ENCODE assay signal across 21 cellular contexts in the genomic region with DNA sequence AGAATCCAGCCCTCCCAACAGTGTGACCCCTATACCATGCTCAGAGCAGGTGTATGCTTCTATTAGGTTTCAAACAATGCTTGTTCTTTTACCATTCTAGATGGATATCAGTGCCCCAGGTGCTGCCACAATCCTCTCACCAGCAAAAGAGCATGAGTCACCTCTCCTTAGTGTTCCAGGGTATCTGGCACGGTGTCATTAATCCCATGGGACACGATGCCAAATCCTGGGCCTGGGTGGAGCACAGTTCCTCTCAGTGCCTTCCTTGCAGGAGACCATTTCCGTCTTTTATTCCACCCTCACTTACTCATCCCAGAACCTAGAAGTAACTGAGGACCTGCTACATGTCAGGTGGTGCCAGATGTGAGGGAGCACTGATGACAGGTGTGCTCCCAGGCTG. TPM values are rescaled to one million over a fixed set of nuclear protein-coding genes. Genes with fewer than 3 reads are reported as not detected.
DNase-seq lines count a peak whose midpoint lies in the region; ATAC-seq, FAIRE-seq and TF ChIP-seq lines count a peak whose summit lies in the region.
"Had no signal": no experiment of that assay in that cellular context is flagged by ENCODE, and none has a peak within 500 bp of the region (broad histone marks: within the 10 kb centered on the region; RNA-seq: fewer than 3 reads in every experiment).

No MANE protein-coding gene starts in this region.

- peak; percentile 64 for FAIRE-seq in H54 (lab: Jason Lieb, UNC)
- FAIRE-seq in GM19239 (lab: Jason Lieb, UNC), result no peak
- FAIRE-seq: astrocyte had no signal

- TF ChIP-seq CTCF in breast epithelium (IDR thresholded peaks at IDR 0.05) (no peak), psoas muscle (IDR thresholded peaks at IDR 0.05) (no peak)

- peak; percentile 40 for DNase-seq in H54 (ENCODE audit: insufficient read length, low spot score)
- DNase-seq in MG63, result peak; percentile 50
- peak; percentile 65 to 71 for DNase-seq in breast epithelium (ENCODE audit: low spot score in 2 of 2)
- no peak for DNase-seq in psoas muscle
- no peak for DNase-seq in COR-L47 (lab: John Stamatoyannopoulos, UW)
- DNase-seq in GM19239 (ENCODE audit: insufficient read length, low spot score), result no peak
- DNase-seq: activated CD4-positive, alpha-beta T cell treated with anti-CD3 and anti-CD28 coated beads for 48 hours; activated naive CD4-positive, alpha-beta T cell treated with anti-CD3 and anti-CD28 coated beads for 36 hours; activated T-cell treated with anti-CD3 and anti-CD28 coated beads for 4 hours; AML-193; Caco-2; natural killer cell; NCI-H1694 treated with DMSO at 0.1 percent for 48 hours; NCI-H526 treated with DMSO at 0.1 percent for 48 hours; stimulated activated CD4-positive, alpha-beta T cell treated with anti-CD3 and anti-CD28 coated beads, Interleukin-4, amount 100 ng/mL, for 4 hours; substantia nigra had no signal

- H3K27me3 ChIP-seq in MG63 (no peaks in the 10 kb centered on the region), breast epithelium (peaks cover 0 to 4% of the 10 kb centered on the region in 2 donors), psoas muscle (ENCODE audit: insufficient read depth in 3 of 3, low read length in 2 of 3) (peaks cover 0 to 5% (median 1%) of the 10 kb centered on the region in 3 donors)
- H3K27me3 ChIP-seq: vagina had no signal

- H3K4me3 ChIP-seq in MG63, result no peak overlapping the region
- H3K4me3 ChIP-seq in breast epithelium, result no peak overlapping the region
- H3K4me3 ChIP-seq in psoas muscle, result no peak overlapping the region
- H3K4me3 ChIP-seq: vagina had no signal

- H3K4me1 ChIP-seq in breast epithelium (peaks cover 0 to 7% of the 10 kb centered on the region in 2 donors), psoas muscle (no peaks in the 10 kb centered on the region)
- H3K4me1 ChIP-seq: Caco-2, vagina had no signal

- TF ChIP-seq POLR2A in H54 (IDR thresholded peaks at IDR 0.05; ENCODE audit: low read depth, low read length) (no peak), breast epithelium (IDR thresholded peaks at IDR 0.05) (no peak)

- intact Hi-C loops in breast epithelium (cut with DNase I; ENCODE audit: low total_unique reads) (no loop called here), psoas muscle (cut with DNase I) (no loop called here)

- WGBS in psoas muscle, 3 donors, result 44 to 53% (median 45%) methylated on average over 3 of the region's 3 CpGs

- H3K9me3 ChIP-seq in MG63 (peaks cover 5% of the 10 kb centered on the region), breast epithelium (no peaks in the 10 kb centered on the region), psoas muscle (peaks cover under 1% of the 10 kb centered on the region)
- H3K9me3 ChIP-seq: vagina had no signal

- no peaks in the 10 kb centered on the region for H3K36me3 ChIP-seq in MG63
- no peaks in the 10 kb centered on the region for H3K36me3 ChIP-seq in breast epithelium
- H3K36me3 ChIP-seq in psoas muscle (ENCODE audit: insufficient read depth in 1 of 2, low read depth in 1 of 2), result no peaks in the 10 kb centered on the region
- H3K36me3 ChIP-seq: vagina had no signal

- ATAC-seq in psoas muscle (peak in 3 of 4 donors; percentile 47 to 63 (median 55)), GM18519 (IDR thresholded peaks at IDR 0.05; ENCODE audit: low FRiP score, unreplicated experiment) (no peak)
- ATAC-seq: natural killer cell, SK-N-SH treated with all-trans-retinoic acid at 6 μM for 48 hours had no signal

- peak overlapping the region; percentile 33 to 46 for H3K27ac ChIP-seq in breast epithelium
- no peak overlapping the region for H3K27ac ChIP-seq in psoas muscle
- H3K27ac ChIP-seq: vagina had no signal

RNA-seq across cellular contexts. Expression of a gene that starts 1.3 kb away (rescaled TPM):
- total RNA-seq in MG63 (2014; rRNA removed; shearing (Covaris generic); ENCODE audit: low replicate concordance), result not detected in 2 replicates
- not detected for total RNA-seq in breast epithelium
- total RNA-seq in psoas muscle, result not detected
- not detected for polyA plus RNA-seq in psoas muscle
- total RNA-seq: activated naive CD4-positive, alpha-beta T cell treated with anti-CD3 and anti-CD28 coated beads for 36 hours; astrocyte; Caco-2; natural killer cell; posterior vena cava; vagina had no signal

RNA-seq across cellular contexts. Expression of a gene that starts 34.5 kb away (rescaled TPM):
- 95.0 and 617 TPM in 2 replicates for total RNA-seq in MG63 (2014; rRNA removed; shearing (Covaris generic); ENCODE audit: low replicate concordance)
- 10 to 100 TPM in 2 of 3 donors, 1 to 10 TPM in 1; 3.4 to 16.0 (median 12.8) TPM for total RNA-seq in breast epithelium
- total RNA-seq in psoas muscle, result 1 to 10 TPM in 3 of 4 donors, under 1 TPM in 1; 0.95 to 4.9 (median 3.0) TPM
- 1 to 10 TPM in 2 of 3 donors, under 1 TPM in 1; 0.59 to 5.4 (median 1.6) TPM for polyA plus RNA-seq in psoas muscle
- total RNA-seq: activated naive CD4-positive, alpha-beta T cell treated with anti-CD3 and anti-CD28 coated beads for 36 hours; Caco-2; natural killer cell had no signal

RNA-seq across cellular contexts. Expression of a gene that starts 37.8 kb away (rescaled TPM):
- total RNA-seq in MG63 (2014; rRNA removed; shearing (Covaris generic); ENCODE audit: low replicate concordance), result 12.2 and 25.0 TPM in 2 replicates
- total RNA-seq in breast epithelium (10 to 100 TPM in 1 of 3 donors, 1 to 10 TPM in 2; 4.8 to 13.4 (median 8.6) TPM), psoas muscle (1 to 10 TPM; 2.5 to 4.6 (median 4.0) TPM)
- 1 to 10 TPM; 3.2 to 3.9 (median 3.6) TPM for polyA plus RNA-seq in psoas muscle
- total RNA-seq: activated naive CD4-positive, alpha-beta T cell treated with anti-CD3 and anti-CD28 coated beads for 36 hours; Caco-2; natural killer cell had no signal

RNA-seq across cellular contexts. Expression of a gene that starts 42.5 kb away (rescaled TPM):
- 2.7 and 3.6 TPM in 2 replicates for total RNA-seq in MG63 (2014; rRNA removed; shearing (Covaris generic); ENCODE audit: low replicate concordance)
- 1 to 10 TPM; 4.9 to 7.9 (median 6.7) TPM for total RNA-seq in breast epithelium
- 10 to 100 TPM in 2 of 4 donors, 1 to 10 TPM in 2; 8.9 to 18.5 (median 11.6) TPM for total RNA-seq in psoas muscle
- 1 to 10 TPM; 2.8 to 5.9 (median 3.9) TPM for polyA plus RNA-seq in psoas muscle

RNA-seq across cellular contexts. Expression of a gene that starts 43.0 kb away (rescaled TPM):
- total RNA-seq in MG63 (2014; rRNA removed; shearing (Covaris generic); ENCODE audit: low replicate concordance), result not detected in 2 replicates
- total RNA-seq in breast epithelium (under 1 TPM in 1 of 3 donors, not detected in 2; 0.15 TPM), psoas muscle (not detected)
- polyA plus RNA-seq in psoas muscle, result not detected
- total RNA-seq: activated naive CD4-positive, alpha-beta T cell treated with anti-CD3 and anti-CD28 coated beads for 36 hours; astrocyte; Caco-2; natural killer cell; posterior vena cava; vagina had no signal

Comparison
In these comparisons a context has a peak if more than half of its experiments do, and no peak if none do; other contexts are left out.
1. DNase-seq: peak in H54 (single experiment), MG63 (single experiment) and breast epithelium (2 of 2); none in psoas muscle (0 of 2), COR-L47 (single experiment) and GM19239 (single experiment).